ENCODE assay signal across 2 cellular contexts in the genomic region with DNA sequence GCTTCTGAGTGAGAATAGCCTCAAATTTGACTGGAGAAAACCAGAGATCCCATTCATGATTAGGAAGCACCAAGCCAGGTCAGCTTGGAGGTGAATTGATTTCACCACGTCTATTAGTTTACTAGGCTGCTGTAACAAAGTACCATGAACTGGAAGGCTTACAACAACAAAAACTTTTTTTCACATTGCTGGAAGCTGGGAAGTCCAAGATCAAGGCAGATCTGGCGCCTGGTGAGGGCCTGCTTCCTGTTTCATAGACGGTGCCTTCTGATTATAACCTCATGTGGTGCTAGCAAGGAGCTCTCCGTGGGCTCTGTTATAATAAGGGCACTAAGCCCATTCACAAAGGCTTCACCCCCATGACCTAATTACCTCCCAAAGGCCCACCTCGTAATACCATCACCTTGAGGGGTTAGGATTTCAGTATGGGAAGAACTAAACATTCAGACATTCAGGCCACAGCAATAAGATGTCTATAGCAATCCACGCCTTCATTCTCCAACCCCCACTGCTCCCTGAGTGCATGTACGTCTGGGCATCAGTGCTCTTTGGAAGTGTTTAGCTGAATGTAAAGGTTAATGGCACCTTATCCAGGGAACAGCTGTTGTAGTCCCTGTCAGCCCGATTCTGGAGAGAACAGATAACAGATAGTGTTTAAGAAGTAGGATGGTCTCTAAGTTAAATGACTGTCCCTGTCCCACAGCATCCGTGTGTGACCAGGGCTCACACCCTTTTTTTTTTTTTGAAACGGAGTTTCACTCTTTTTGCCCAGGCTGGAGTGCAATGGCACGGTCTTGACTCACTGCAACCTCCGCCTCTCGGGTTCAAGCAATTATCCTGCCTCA.
TF ChIP-seq lines count a peak whose summit lies in the region.

No MANE protein-coding gene starts in this region.

TF ChIP-seq in K562, 482 proteins besides CTCF, POLR2A, EP300 and RAD21 (continues in another document):
- TF ChIP-seq KDM4B (IDR thresholded peaks at IDR 0.05; ENCODE audit: borderline replicate concordance in 2 of 2, low read depth in 1 of 2), result no peak
- no peak for TF ChIP-seq NR2C1 (IDR thresholded peaks at IDR 0.05)
- TF ChIP-seq NR2C1 (tag; IDR thresholded peaks at IDR 0.05), result peak; percentile 32; the same call in 1 of the 2 replicates
- TF ChIP-seq NCOR1 (IDR thresholded peaks at IDR 0.05), result peak; percentile 88
- TF ChIP-seq DACH1 (IDR thresholded peaks at IDR 0.05; ENCODE audit: partially characterized antibody), result peak; percentile 86
- TF ChIP-seq SMAD4 (CRISPR knock-in tag; conservative IDR thresholded peaks at IDR 0.05), result peak; percentile 66; the same call in 1 of the 2 replicates
- TF ChIP-seq, protein P1, sequence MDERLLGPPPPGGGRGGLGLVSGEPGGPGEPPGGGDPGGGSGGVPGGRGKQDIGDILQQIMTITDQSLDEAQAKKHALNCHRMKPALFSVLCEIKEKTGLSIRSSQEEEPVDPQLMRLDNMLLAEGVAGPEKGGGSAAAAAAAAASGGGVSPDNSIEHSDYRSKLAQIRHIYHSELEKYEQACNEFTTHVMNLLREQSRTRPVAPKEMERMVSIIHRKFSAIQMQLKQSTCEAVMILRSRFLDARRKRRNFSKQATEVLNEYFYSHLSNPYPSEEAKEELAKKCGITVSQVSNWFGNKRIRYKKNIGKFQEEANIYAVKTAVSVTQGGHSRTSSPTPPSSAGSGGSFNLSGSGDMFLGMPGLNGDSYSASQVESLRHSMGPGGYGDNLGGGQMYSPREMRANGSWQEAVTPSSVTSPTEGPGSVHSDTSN (CRISPR knock-in tag; IDR thresholded peaks at IDR 0.05; ENCODE audit: low read depth), result no peak
- TF ChIP-seq, protein P1 (tag; conservative IDR thresholded peaks at IDR 0.05; ENCODE audit: low read depth), result 0 out of 2 replicates have a peak, but pooled peaks have one; percentile 6
- TF ChIP-seq DNMT1 (IDR thresholded peaks at IDR 0.05), result no peak
- peak; percentile 77; the same call in 1 of the 2 replicates for TF ChIP-seq SMARCC2 (IDR thresholded peaks at IDR 0.05; ENCODE audit: low read depth)
- TF ChIP-seq ZNF384 (IDR thresholded peaks at IDR 0.05; ENCODE audit: low read depth, low read length), result peak; percentile 81
- no peak for TF ChIP-seq ZNF717 (CRISPR knock-in tag; IDR thresholded peaks at IDR 0.05)
- 0 out of 4 replicates have a peak, but pooled peaks of 1 of the 2 experiments have one; percentile 11 for TF ChIP-seq FOXK2 (conservative IDR thresholded peaks at IDR 0.05 in 1 of 2, IDR thresholded peaks at IDR 0.05 in 1 of 2; ENCODE audit: low read depth in 2 of 2)
- TF ChIP-seq, protein P2, sequence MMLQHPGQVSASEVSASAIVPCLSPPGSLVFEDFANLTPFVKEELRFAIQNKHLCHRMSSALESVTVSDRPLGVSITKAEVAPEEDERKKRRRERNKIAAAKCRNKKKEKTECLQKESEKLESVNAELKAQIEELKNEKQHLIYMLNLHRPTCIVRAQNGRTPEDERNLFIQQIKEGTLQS (IDR thresholded peaks at IDR 0.05), result 0 out of 2 replicates have a peak, but pooled peaks have one; percentile 12
- TF ChIP-seq, protein P2 (CRISPR knock-in tag; conservative IDR thresholded peaks at IDR 0.05), result no peak
- no peak for TF ChIP-seq GTF2E2 (tag; IDR thresholded peaks at IDR 0.05)
- TF ChIP-seq GTF2F1 (IDR thresholded peaks at IDR 0.05; ENCODE audit: low read depth, low read length), result no peak
- no peak for TF ChIP-seq ZNF146 (CRISPR knock-in tag; IDR thresholded peaks at IDR 0.05; ENCODE audit: unreplicated experiment)
- TF ChIP-seq, protein P3, sequence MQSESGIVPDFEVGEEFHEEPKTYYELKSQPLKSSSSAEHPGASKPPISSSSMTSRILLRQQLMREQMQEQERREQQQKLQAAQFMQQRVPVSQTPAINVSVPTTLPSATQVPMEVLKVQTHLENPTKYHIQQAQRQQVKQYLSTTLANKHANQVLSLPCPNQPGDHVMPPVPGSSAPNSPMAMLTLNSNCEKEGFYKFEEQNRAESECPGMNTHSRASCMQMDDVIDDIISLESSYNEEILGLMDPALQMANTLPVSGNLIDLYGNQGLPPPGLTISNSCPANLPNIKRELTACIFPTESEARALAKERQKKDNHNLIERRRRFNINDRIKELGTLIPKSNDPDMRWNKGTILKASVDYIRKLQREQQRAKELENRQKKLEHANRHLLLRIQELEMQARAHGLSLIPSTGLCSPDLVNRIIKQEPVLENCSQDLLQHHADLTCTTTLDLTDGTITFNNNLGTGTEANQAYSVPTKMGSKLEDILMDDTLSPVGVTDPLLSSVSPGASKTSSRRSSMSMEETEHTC (IDR thresholded peaks at IDR 0.05), result no peak
- no peak for TF ChIP-seq FOXJ2 (tag; IDR thresholded peaks at IDR 0.05)
- no peak for TF ChIP-seq REST (CRISPR knock-in tag; IDR thresholded peaks at IDR 0.05; ENCODE audit: low read depth)
- peak; percentile 90 for TF ChIP-seq SMARCA4 (IDR thresholded peaks at IDR 0.05)
- no peak for TF ChIP-seq SNIP1 (IDR thresholded peaks at IDR 0.05; ENCODE audit: low read depth)

TF ChIP-seq in HepG2, 621 proteins besides CTCF, POLR2A, EP300 and RAD21 (continues in another document):
- TF ChIP-seq RARA (CRISPR knock-in tag; IDR thresholded peaks at IDR 0.05) (peak; percentile 61), PCBP2 (optimal IDR thresholded peaks at IDR 0.05; ENCODE audit: low read depth, low read length, poor library complexity, severe bottlenecking) (no peak), ZNF513 (CRISPR knock-in tag; conservative IDR thresholded peaks at IDR 0.05) (no peak), ZNF589 (CRISPR knock-in tag; conservative IDR thresholded peaks at IDR 0.05) (no peak), SOX6 (IDR thresholded peaks at IDR 0.05) (no peak), SOX6 (CRISPR knock-in tag; IDR thresholded peaks at IDR 0.05) (0 out of 2 replicates have a peak, but pooled peaks have one; percentile 32), JUN (CRISPR knock-in tag; IDR thresholded peaks at IDR 0.05) (no peak), ZNF121 (CRISPR knock-in tag; IDR thresholded peaks at IDR 0.05) (0 out of 2 replicates have a peak, but pooled peaks have one; percentile 23), ETV5 (CRISPR knock-in tag; IDR thresholded peaks at IDR 0.05; ENCODE audit: borderline replicate concordance) (peak; percentile 51), STAG1 (CRISPR knock-in tag; IDR thresholded peaks at IDR 0.05) (no peak), FOXA1 (IDR thresholded peaks at IDR 0.05) (no peak), FOXA1 (CRISPR knock-in tag; IDR thresholded peaks at IDR 0.05) (no peak; the same call in 1 of the 2 replicates), TFAP4 (IDR thresholded peaks at IDR 0.05; ENCODE audit: borderline replicate concordance, low read depth) (0 out of 2 replicates have a peak, but pooled peaks have one; percentile 20), FOXK1 (CRISPR knock-in tag; IDR thresholded peaks at IDR 0.05; ENCODE audit: borderline replicate concordance, low read depth) (peak; percentile 9; the same call in 1 of the 2 replicates), CEBPG (CRISPR knock-in tag; IDR thresholded peaks at IDR 0.05) (peak; percentile 29; the same call in 1 of the 2 replicates), ZBTB38 (CRISPR knock-in tag; IDR thresholded peaks at IDR 0.05) (peak; percentile 79; the same call in 1 of the 2 replicates), SKI (IDR thresholded peaks at IDR 0.05; ENCODE audit: partially characterized antibody) (peak; percentile 68), AGO2 (optimal IDR thresholded peaks at IDR 0.05; ENCODE audit: low read depth, low read length) (no peak), ZNF687 (CRISPR knock-in tag; IDR thresholded peaks at IDR 0.05) (peak; percentile 41), TAF1 (CRISPR knock-in tag; IDR thresholded peaks at IDR 0.05) (0 out of 2 replicates have a peak, but pooled peaks have one; percentile 9), ZNF558 (CRISPR knock-in tag; IDR thresholded peaks at IDR 0.05; ENCODE audit: borderline replicate concordance) (no peak), SYNCRIP (IDR thresholded peaks at IDR 0.05; ENCODE audit: insufficient read depth, low read depth, low read length) (no peak), BORCS8-MEF2B (CRISPR knock-in tag; IDR thresholded peaks at IDR 0.05) (0 out of 2 replicates have a peak, but pooled peaks have one; percentile 26), IKZF5 (CRISPR knock-in tag; IDR thresholded peaks at IDR 0.05) (no peak), SIN3A (IDR thresholded peaks at IDR 0.05; ENCODE audit: borderline replicate concordance, low read depth, low read length) (no peak), HMG20B (CRISPR knock-in tag; conservative IDR thresholded peaks at IDR 0.05) (0 out of 2 replicates have a peak, but pooled peaks have one; percentile 6), SMYD3 (CRISPR knock-in tag; IDR thresholded peaks at IDR 0.05) (0 out of 2 replicates have a peak, but pooled peaks have one; percentile 72), FOSL2 (CRISPR knock-in tag; IDR thresholded peaks at IDR 0.05) (peak; percentile 33; the same call in 1 of the 2 replicates), ZNF101 (CRISPR knock-in tag; IDR thresholded peaks at IDR 0.05; ENCODE audit: borderline replicate concordance, low read depth) (no peak), SOX5 (CRISPR knock-in tag; IDR thresholded peaks at IDR 0.05; ENCODE audit: borderline replicate concordance) (0 out of 2 replicates have a peak, but pooled peaks have one; percentile 9), ELF1 (CRISPR knock-in tag; IDR thresholded peaks at IDR 0.05) (peak; percentile 50), MBD4 (IDR thresholded peaks at IDR 0.05; ENCODE audit: borderline replicate concordance, low read length) (no peak), HMGA1 (CRISPR knock-in tag; conservative IDR thresholded peaks at IDR 0.05) (no peak), ZNF564 (CRISPR knock-in tag; IDR thresholded peaks at IDR 0.05) (peak; percentile 70; the same call in 1 of the 2 replicates)
- TF ChIP-seq, protein P4, sequence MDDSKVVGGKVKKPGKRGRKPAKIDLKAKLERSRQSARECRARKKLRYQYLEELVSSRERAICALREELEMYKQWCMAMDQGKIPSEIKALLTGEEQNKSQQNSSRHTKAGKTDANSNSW (CRISPR knock-in tag; IDR thresholded peaks at IDR 0.05; ENCODE audit: borderline replicate concordance), result no peak
